Comparison of ENCODE assay signal across 8 cellular contexts in genomic region chr14:104827173-104828055, GRCh38. TPM values are rescaled to one million over a fixed set of nuclear protein-coding genes. Genes with fewer than 3 reads are reported as not detected.
A peak's percentile ranks its signal among the peaks of the same experiment; 100 is the strongest.
DNase-seq lines count a peak whose midpoint lies in the region; ATAC-seq, FAIRE-seq and TF ChIP-seq lines count a peak whose summit lies in the region.

No MANE protein-coding gene starts in this region.

- no peak overlapping the region for H3K27ac ChIP-seq in ACC112 (ENCODE audit: low read depth, low read length)
- no peak overlapping the region for H3K27ac ChIP-seq in urinary bladder (ENCODE audit: low read depth)

- H3K36me3 Mint-ChIP-seq in nephron (ENCODE audit: low read depth) = no peaks in the 10 kb centered on the region

- peak overlapping the region; percentile 29 for H2AFZ ChIP-seq in ACC112 (ENCODE audit: low read length, unreplicated experiment)

- no peaks in the 10 kb centered on the region for H3K27me3 ChIP-seq in ACC112 (ENCODE audit: insufficient read depth, low read length)

- no peaks in the 10 kb centered on the region for H3K36me3 ChIP-seq in ACC112 (ENCODE audit: insufficient read depth, low read length)
- H3K36me3 ChIP-seq in urinary bladder (ENCODE audit: insufficient read depth) = no peaks in the 10 kb centered on the region

- H3K79me2 ChIP-seq in ACC112 (ENCODE audit: control insufficient read depth, insufficient read depth, low read length, unreplicated experiment) = no peaks in the 10 kb centered on the region

- H3K4me3 ChIP-seq in ACC112 (ENCODE audit: low read depth, low read length) (peak overlapping the region; percentile 62), urinary bladder (ENCODE audit: low read depth, low read length) (peak overlapping the region; percentile 42)

- TF ChIP-seq CTCF in nephron (IDR thresholded peaks at IDR 0.05; ENCODE audit: unreplicated experiment in 3 of 3) = peak; percentile 45 to 56 (median 53)

- no peaks in the 10 kb centered on the region for H3K4me1 Mint-ChIP-seq in nephron

- no peak for FAIRE-seq in GM19239 (lab: Jason Lieb, UNC)

- DNase-seq in GM19239 (ENCODE audit: insufficient read length, low spot score) = peak; percentile 69
- peak; percentile 74 for DNase-seq in NCI-H69 (lab: John Stamatoyannopoulos, UW)
- peak; percentile 78 for DNase-seq in activated CD8-positive, alpha-beta memory T cell treated with anti-CD3 and anti-CD28 coated beads for 24 hours

- H3K27ac Mint-ChIP-seq in nephron = peak overlapping the region in 1 of 3 experiments; percentile 72

- H3K9me3 Mint-ChIP-seq in nephron = peaks cover 4% of the 10 kb centered on the region

- ATAC-seq in esophagus mucosa = peak; percentile 29
- ATAC-seq in HG03108 (IDR thresholded peaks at IDR 0.05; ENCODE audit: unreplicated experiment) = no peak

- peaks cover 33% of the 10 kb centered on the region for H3K27me3 Mint-ChIP-seq in nephron (ENCODE audit: low read depth)

- no peaks in the 10 kb centered on the region for H3K4me1 ChIP-seq in ACC112 (ENCODE audit: control insufficient read depth, insufficient read depth, low read length, unreplicated experiment)
- no peaks in the 10 kb centered on the region for H3K4me1 ChIP-seq in urinary bladder (ENCODE audit: insufficient read depth)

- H3K4me3 Mint-ChIP-seq in nephron = peak overlapping the region; percentile 73 to 82 (median 82)

- 9% methylated on average over 39 of the region's 39 CpGs for WGBS in urinary bladder

RNA-seq across cellular contexts. Expression of gene ZBTB42, which starts 26.5 kb away (rescaled TPM):
- total RNA-seq in esophagus mucosa (6.4 TPM), urinary bladder (3.5 TPM)
- 6.3 TPM for polyA plus RNA-seq in urinary bladder

RNA-seq across cellular contexts. Expression of gene AKT1, which starts 31.9 kb away (rescaled TPM):
- 57.3 TPM for total RNA-seq in esophagus mucosa
- 70.3 TPM for total RNA-seq in urinary bladder
- 162 TPM for polyA plus RNA-seq in urinary bladder

RNA-seq across cellular contexts. Expression of gene CEP170B, which starts 37.7 kb away (rescaled TPM):
- 28.1 TPM for total RNA-seq in esophagus mucosa
- total RNA-seq in urinary bladder = 4.9 TPM
- polyA plus RNA-seq in urinary bladder = 19.2 TPM
